ENCODE assay signal across 8 cellular contexts in the genomic region with DNA sequence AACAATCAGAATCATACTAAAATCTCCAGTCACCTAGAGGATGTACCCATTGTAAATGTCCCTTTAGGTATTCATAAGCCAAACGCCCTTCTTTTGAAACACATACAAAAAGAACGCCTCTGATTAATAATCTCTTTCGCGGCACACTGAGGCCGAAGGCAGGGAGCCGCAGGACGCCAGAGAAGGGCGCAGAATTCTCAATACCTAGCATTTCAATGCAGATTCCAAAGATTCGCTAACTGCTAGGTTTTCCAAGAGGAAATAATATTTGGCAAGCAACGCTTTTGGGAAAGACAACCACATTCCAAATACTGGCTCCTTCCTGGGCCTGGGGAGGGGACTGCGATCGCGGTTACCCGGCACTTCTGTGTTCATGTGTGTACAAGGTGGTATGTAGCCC.
DNase-seq lines count a peak whose midpoint lies in the region; ATAC-seq and TF ChIP-seq lines count a peak whose summit lies in the region.

No MANE protein-coding gene starts in this region.

- peaks cover 8% of the 10 kb centered on the region for H3F3A ChIP-seq in PC-9 (ENCODE audit: insufficient read depth, low read depth)

- H3K79me2 ChIP-seq in PC-9 (ENCODE audit: low read depth) = no peaks in the 10 kb centered on the region

- TF ChIP-seq POLR2A in testis (IDR thresholded peaks at IDR 0.05) (no peak), prostate gland (IDR thresholded peaks at IDR 0.05) (no peak)

- no peaks in the 10 kb centered on the region for H3K9me2 ChIP-seq in PC-9 (ENCODE audit: insufficient read depth)

- WGBS in testis, 2 donors = 16 to 19% methylated on average over 14 of the region's 14 CpGs
- 14% methylated on average over 14 of the region's 14 CpGs for WGBS in prostate gland

- CTCF ChIA-PET in PC-9 (lab: Charles Lee) = interaction anchor here (0.8 to 1.6 kb wide), 3 partner anchors 10 to 898 kb away, joined by 3 to 7 read pairs (median 4); no protein-coding TSS in a partner anchor

- H3K9ac ChIP-seq in iPS-15b (ENCODE audit: low read depth, low read length) = no peak overlapping the region

- H3K9me3 ChIP-seq in PC-9 (ENCODE audit: insufficient read depth, low read depth) (no peaks in the 10 kb centered on the region), iPS-15b (ENCODE audit: control insufficient read depth, insufficient read depth, low read length) (no peaks in the 10 kb centered on the region), testis (no peaks in the 10 kb centered on the region), prostate gland (no peaks in the 10 kb centered on the region)

- H3K36me3 ChIP-seq in PC-9 (ENCODE audit: low read depth) (no peaks in the 10 kb centered on the region), iPS-15b (ENCODE audit: control insufficient read depth, insufficient read depth, low read length) (no peaks in the 10 kb centered on the region), testis (ENCODE audit: low read depth, missing control alignments) (no peaks in the 10 kb centered on the region), prostate gland (no peaks in the 10 kb centered on the region)

- peak overlapping the region; percentile 84 for H3K27ac Mint-ChIP-seq in activated naive CD4-positive, alpha-beta T cell treated with anti-CD3 and anti-CD28 coated beads, Interleukin-2, amount 50 U/mL, for 24 hours

- no peak overlapping the region for H3K4me3 ChIP-seq in PC-9
- peak overlapping the region; percentile 41 for H3K4me3 ChIP-seq in iPS-15b (ENCODE audit: low read depth, low read length)
- peak overlapping the region in 1 of 2 donors; percentile 48 for H3K4me3 ChIP-seq in testis
- no peak overlapping the region for H3K4me3 ChIP-seq in prostate gland

- H3K27me3 Mint-ChIP-seq in activated naive CD4-positive, alpha-beta T cell treated with anti-CD3 and anti-CD28 coated beads, Interleukin-2, amount 50 U/mL, for 24 hours = peaks cover 65% of the 10 kb centered on the region

- POLR2A ChIA-PET in PC-9 (lab: Charles Lee; ENCODE audit: unreplicated experiment) = no interaction called here

- no peaks in the 10 kb centered on the region for H3K9me3 Mint-ChIP-seq in activated naive CD4-positive, alpha-beta T cell treated with anti-CD3 and anti-CD28 coated beads, Interleukin-2, amount 50 U/mL, for 24 hours

- no peaks in the 10 kb centered on the region for H4K20me1 ChIP-seq in PC-9 (ENCODE audit: insufficient read depth)

- no peak for DNase-seq in activated naive CD4-positive, alpha-beta T cell treated with Interleukin-2 at 50 U/mL for 16 hours
- DNase-seq in PC-9 = no peak
- DNase-seq in testis = peak; percentile 12
- no peak for DNase-seq in prostate gland (ENCODE audit: low spot score)

- intact Hi-C loops in PC-9 (cut with micrococcal nuclease; ENCODE audit: unreplicated experiment) = loop anchor here (1.0 to 10.0 kb wide), 4 partner anchors 175 to 899 kb away; no protein-coding TSS in a partner anchor
- intact Hi-C loops in testis (cut with DNase I; ENCODE audit: low total_unique reads) = loop anchor here (10.0 kb wide), 1 partner anchor 895 kb away; no protein-coding TSS in a partner anchor
- intact Hi-C loops in prostate gland (cut with DNase I) = loop anchor here (5.0 kb wide), 1 partner anchor 537 kb away; no protein-coding TSS in a partner anchor

- ATAC-seq in HG02938 (IDR thresholded peaks at IDR 0.05; ENCODE audit: unreplicated experiment) = no peak
- ATAC-seq in HG03095 (IDR thresholded peaks at IDR 0.05; ENCODE audit: unreplicated experiment) = no peak

- H3K4me2 ChIP-seq in PC-9 = peak overlapping the region; percentile 86; the same call in 1 of the 2 replicates

- H3K27ac ChIP-seq in PC-9 = no peak overlapping the region
- no peak overlapping the region for H3K27ac ChIP-seq in testis
- no peak overlapping the region for H3K27ac ChIP-seq in prostate gland

- H3K27me3 ChIP-seq in PC-9 (ENCODE audit: insufficient read depth, low read depth) (no peaks in the 10 kb centered on the region), iPS-15b (ENCODE audit: control insufficient read depth, insufficient read depth, low read length) (peaks cover 93% of the 10 kb centered on the region), testis (no peaks in the 10 kb centered on the region), prostate gland (replicated peaks; ENCODE audit: insufficient read depth) (peaks cover 64% of the 10 kb centered on the region)

- no TSS peak for BruUV-seq in PC-9 (replicated peaks; lab: Mats Ljungman, UMichigan)

- H3K36me3 Mint-ChIP-seq in activated naive CD4-positive, alpha-beta T cell treated with anti-CD3 and anti-CD28 coated beads, Interleukin-2, amount 50 U/mL, for 24 hours = peaks cover 2% of the 10 kb centered on the region

- H2AFZ ChIP-seq in PC-9 = no peak overlapping the region

- H3K4me3 Mint-ChIP-seq in activated naive CD4-positive, alpha-beta T cell treated with anti-CD3 and anti-CD28 coated beads, Interleukin-2, amount 50 U/mL, for 24 hours = no peak overlapping the region

- H3K4me1 Mint-ChIP-seq in activated naive CD4-positive, alpha-beta T cell treated with anti-CD3 and anti-CD28 coated beads, Interleukin-2, amount 50 U/mL, for 24 hours = peaks cover 28% of the 10 kb centered on the region

- H3K4me1 ChIP-seq in PC-9 (replicated peaks; ENCODE audit: insufficient read depth) (peaks cover 10% of the 10 kb centered on the region), iPS-15b (ENCODE audit: control insufficient read depth, insufficient read depth, low read length) (peaks cover 17% of the 10 kb centered on the region), testis (peaks cover 4% of the 10 kb centered on the region), prostate gland (replicated peaks) (no peaks in the 10 kb centered on the region)

- TF ChIP-seq CTCF in PC-9 (conservative IDR thresholded peaks at IDR 0.05) (no peak), testis (IDR thresholded peaks at IDR 0.05) (no peak), prostate gland (IDR thresholded peaks at IDR 0.05) (no peak)
